1 cellular context compared by ENCODE assay signal in genomic region chr7:44046321-44047061, GRCh38.
TF ChIP-seq lines count a peak whose summit lies in the region.

No MANE protein-coding gene starts in this region.

TF ChIP-seq in GM12878, 131 proteins besides CTCF, POLR2A, EP300 and RAD21 (continued from another document):
- TF ChIP-seq, protein P1, sequence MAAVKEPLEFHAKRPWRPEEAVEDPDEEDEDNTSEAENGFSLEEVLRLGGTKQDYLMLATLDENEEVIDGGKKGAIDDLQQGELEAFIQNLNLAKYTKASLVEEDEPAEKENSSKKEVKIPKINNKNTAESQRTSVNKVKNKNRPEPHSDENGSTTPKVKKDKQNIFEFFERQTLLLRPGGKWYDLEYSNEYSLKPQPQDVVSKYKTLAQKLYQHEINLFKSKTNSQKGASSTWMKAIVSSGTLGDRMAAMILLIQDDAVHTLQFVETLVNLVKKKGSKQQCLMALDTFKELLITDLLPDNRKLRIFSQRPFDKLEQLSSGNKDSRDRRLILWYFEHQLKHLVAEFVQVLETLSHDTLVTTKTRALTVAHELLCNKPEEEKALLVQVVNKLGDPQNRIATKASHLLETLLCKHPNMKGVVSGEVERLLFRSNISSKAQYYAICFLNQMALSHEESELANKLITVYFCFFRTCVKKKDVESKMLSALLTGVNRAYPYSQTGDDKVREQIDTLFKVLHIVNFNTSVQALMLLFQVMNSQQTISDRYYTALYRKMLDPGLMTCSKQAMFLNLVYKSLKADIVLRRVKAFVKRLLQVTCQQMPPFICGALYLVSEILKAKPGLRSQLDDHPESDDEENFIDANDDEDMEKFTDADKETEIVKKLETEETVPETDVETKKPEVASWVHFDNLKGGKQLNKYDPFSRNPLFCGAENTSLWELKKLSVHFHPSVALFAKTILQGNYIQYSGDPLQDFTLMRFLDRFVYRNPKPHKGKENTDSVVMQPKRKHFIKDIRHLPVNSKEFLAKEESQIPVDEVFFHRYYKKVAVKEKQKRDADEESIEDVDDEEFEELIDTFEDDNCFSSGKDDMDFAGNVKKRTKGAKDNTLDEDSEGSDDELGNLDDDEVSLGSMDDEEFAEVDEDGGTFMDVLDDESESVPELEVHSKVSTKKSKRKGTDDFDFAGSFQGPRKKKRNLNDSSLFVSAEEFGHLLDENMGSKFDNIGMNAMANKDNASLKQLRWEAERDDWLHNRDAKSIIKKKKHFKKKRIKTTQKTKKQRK (IDR thresholded peaks at IDR 0.05; ENCODE audit: low read depth, low read length), result no peak
- TF ChIP-seq WRNIP1 (IDR thresholded peaks at IDR 0.05; ENCODE audit: borderline replicate concordance, low read depth, low read length), result no peak
- TF ChIP-seq USF1 (IDR thresholded peaks at IDR 0.05; ENCODE audit: borderline replicate concordance, extremely low read length, insufficient read depth, low read depth, low read length), result no peak
- TF ChIP-seq EED (IDR thresholded peaks at IDR 0.05; ENCODE audit: low read depth), result peak; percentile 32; the same call in 1 of the 2 replicates
- no peak for TF ChIP-seq HDAC2 (IDR thresholded peaks at IDR 0.05)
- TF ChIP-seq SMAD1 (IDR thresholded peaks at IDR 0.05; ENCODE audit: low read depth, partially characterized antibody), result no peak
- no peak for TF ChIP-seq RCOR1 (conservative IDR thresholded peaks at IDR 0.05; ENCODE audit: low read depth, low read length)
- no peak for TF ChIP-seq JUNB (IDR thresholded peaks at IDR 0.05)
- no peak for TF ChIP-seq CREB1 (IDR thresholded peaks at IDR 0.05; ENCODE audit: low read depth)
- TF ChIP-seq YY1 (IDR thresholded peaks at IDR 0.05; ENCODE audit: low read depth, low read length), result no peak
- TF ChIP-seq, protein P2, sequence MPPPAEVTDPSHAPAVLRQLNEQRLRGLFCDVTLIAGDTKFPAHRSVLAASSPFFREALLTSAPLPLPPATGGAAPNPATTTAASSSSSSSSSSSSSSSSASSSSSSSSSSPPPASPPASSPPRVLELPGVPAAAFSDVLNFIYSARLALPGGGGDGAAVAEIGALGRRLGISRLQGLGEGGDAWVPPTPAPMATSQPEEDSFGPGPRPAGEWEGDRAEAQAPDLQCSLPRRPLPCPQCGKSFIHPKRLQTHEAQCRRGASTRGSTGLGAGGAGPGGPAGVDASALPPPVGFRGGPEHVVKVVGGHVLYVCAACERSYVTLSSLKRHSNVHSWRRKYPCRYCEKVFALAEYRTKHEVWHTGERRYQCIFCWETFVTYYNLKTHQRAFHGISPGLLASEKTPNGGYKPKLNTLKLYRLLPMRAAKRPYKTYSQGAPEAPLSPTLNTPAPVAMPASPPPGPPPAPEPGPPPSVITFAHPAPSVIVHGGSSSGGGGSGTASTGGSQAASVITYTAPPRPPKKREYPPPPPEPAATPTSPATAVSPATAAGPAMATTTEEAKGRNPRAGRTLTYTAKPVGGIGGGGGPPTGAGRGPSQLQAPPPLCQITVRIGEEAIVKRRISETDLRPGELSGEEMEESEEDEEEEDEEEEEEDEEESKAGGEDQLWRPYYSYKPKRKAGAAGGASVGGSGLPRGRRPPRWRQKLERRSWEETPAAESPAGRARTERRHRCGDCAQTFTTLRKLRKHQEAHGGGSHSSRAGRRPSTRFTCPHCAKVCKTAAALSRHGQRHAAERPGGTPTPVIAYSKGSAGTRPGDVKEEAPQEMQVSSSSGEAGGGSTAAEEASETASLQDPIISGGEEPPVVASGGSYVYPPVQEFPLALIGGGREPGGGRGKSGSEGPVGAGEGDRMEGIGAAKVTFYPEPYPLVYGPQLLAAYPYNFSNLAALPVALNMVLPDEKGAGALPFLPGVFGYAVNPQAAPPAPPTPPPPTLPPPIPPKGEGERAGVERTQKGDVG (CRISPR knock-in tag; IDR thresholded peaks at IDR 0.05), result no peak
- no peak for TF ChIP-seq SREBF2 (IDR thresholded peaks at IDR 0.05; ENCODE audit: low read length)
- no peak for TF ChIP-seq RFX5 (IDR thresholded peaks at IDR 0.05; ENCODE audit: low read depth, low read length)
- no peak for TF ChIP-seq ZNF384 (IDR thresholded peaks at IDR 0.05; ENCODE audit: borderline replicate concordance, low read depth, low read length)
- TF ChIP-seq TARDBP (IDR thresholded peaks at IDR 0.05; ENCODE audit: borderline replicate concordance), result no peak
- TF ChIP-seq ZZZ3 (IDR thresholded peaks at IDR 0.05; ENCODE audit: control insufficient read depth, insufficient read length, low read depth), result no peak
